In genomic region chr1:15584489-15585363, GRCh38 we compare ENCODE assay signal across 8 cellular contexts.
A peak's percentile ranks its signal among the peaks of the same experiment; 100 is the strongest.
DNase-seq lines count a peak whose midpoint lies in the region; ATAC-seq and TF ChIP-seq lines count a peak whose summit lies in the region.

Gene AGMAT (minus strand): TSS chr1:15585051. CDS start chr1:15584967, 84 bp downstream.

- H3K9ac ChIP-seq in iPS-15b (ENCODE audit: low read depth, low read length): peak within 1 kb of the TSS; percentile 54

- peak; percentile 51 for ATAC-seq in HG02840 (IDR thresholded peaks at IDR 0.05; ENCODE audit: low FRiP score, unreplicated experiment)
- ATAC-seq in SK-N-SH treated with all-trans-retinoic acid at 6 μM for 48 hours: peak; percentile 78

- CTCF ChIA-PET in GM10248 (lab: Yijun Ruan, JAX): interaction anchor here (0.9 to 1.1 kb wide), 3 partner anchors 11 to 19 kb away, joined by 4 read pairs; no protein-coding TSS in a partner anchor

- DNase-seq in GM10248 (ENCODE audit: extremely low spot score) (peak; percentile 83), SKM-1 (lab: John Stamatoyannopoulos, UW; ENCODE audit: unreplicated experiment) (no peak), HAP-1 (ENCODE audit: low spot score in 2 of 2) (no peak)
- peak; percentile 42 for DNase-seq in activated naive CD8-positive, alpha-beta T cell treated with anti-CD3 and anti-CD28 coated beads, Interleukin-2, amount 50 U/mL, for 16 hours (ENCODE audit: low read depth, low spot score)
- DNase-seq in stimulated activated CD4-positive, alpha-beta T cell treated with anti-CD3 and anti-CD28 coated beads, Interleukin-15, amount 100 ng/mL, for 24 hours: peak; percentile 82

- no peaks in the 10 kb centered on the region for H3K9me3 ChIP-seq in iPS-15b (ENCODE audit: control insufficient read depth, insufficient read depth, low read length)
- no peaks in the 10 kb centered on the region for H3K9me3 ChIP-seq in HAP-1

- peak within 1 kb of the TSS; percentile 60 for H3K4me3 ChIP-seq in iPS-15b (ENCODE audit: low read depth, low read length)
- no peak within 1 kb of the TSS for H3K4me3 ChIP-seq in HAP-1

- H3K4me1 ChIP-seq in iPS-15b (ENCODE audit: control insufficient read depth, insufficient read depth, low read length): no peaks in the 10 kb centered on the region
- no peaks in the 10 kb centered on the region for H3K4me1 ChIP-seq in HAP-1

- H3K27me3 ChIP-seq in iPS-15b (ENCODE audit: control insufficient read depth, insufficient read depth, low read length): no peaks in the 10 kb centered on the region
- H3K27me3 ChIP-seq in HAP-1 (ENCODE audit: low read depth): no peaks in the 10 kb centered on the region

- in situ Hi-C loops in HAP-1 (cut with MboI; ENCODE audit: low sequenced_read_pairs): no loop called here

- POLR2A ChIA-PET in GM10248 (lab: Yijun Ruan, JAX): no interaction called here

- TF ChIP-seq CTCF in GM10248 (IDR thresholded peaks at IDR 0.05; ENCODE audit: control extremely low read depth, extremely low read depth, low read depth, missing control alignments): peak; percentile 36

- H3K36me3 ChIP-seq in iPS-15b (ENCODE audit: control insufficient read depth, insufficient read depth, low read length) (no peaks in the 10 kb centered on the region), HAP-1 (replicated peaks) (no peaks in the 10 kb centered on the region)

TF ChIP-seq in SK-N-SH treated with all-trans-retinoic acid at 6 μM for 48 hours, 23 proteins besides CTCF, POLR2A, EP300 and RAD21:
- TF ChIP-seq PATZ1 (CRISPR knock-in tag; IDR thresholded peaks at IDR 0.05; ENCODE audit: borderline replicate concordance) (no peak), OSR1 (CRISPR knock-in tag; IDR thresholded peaks at IDR 0.05) (no peak), ISL1 (CRISPR knock-in tag; IDR thresholded peaks at IDR 0.05) (no peak), TOX (CRISPR knock-in tag; IDR thresholded peaks at IDR 0.05; ENCODE audit: borderline replicate concordance) (no peak), SNAI2 (CRISPR knock-in tag; IDR thresholded peaks at IDR 0.05) (no peak), CREB5 (CRISPR knock-in tag; IDR thresholded peaks at IDR 0.05; ENCODE audit: low read depth) (no peak), ZNF565 (CRISPR knock-in tag; conservative IDR thresholded peaks at IDR 0.05; ENCODE audit: low read depth) (no peak), ZNF8 (CRISPR knock-in tag; IDR thresholded peaks at IDR 0.05) (no peak), CSRNP3 (CRISPR knock-in tag; IDR thresholded peaks at IDR 0.05) (no peak), BACH2 (CRISPR knock-in tag; IDR thresholded peaks at IDR 0.05; ENCODE audit: borderline replicate concordance) (no peak)

Comparison
In these comparisons a context has a peak if more than half of its experiments do, and no peak if none do; other contexts are left out.
1. DNase-seq: peak in GM10248 (single experiment), activated naive CD8-positive, alpha-beta T cell treated with anti-CD3 and anti-CD28 coated beads, Interleukin-2, amount 50 U/mL, for 16 hours (single experiment) and stimulated activated CD4-positive, alpha-beta T cell treated with anti-CD3 and anti-CD28 coated beads, Interleukin-15, amount 100 ng/mL, for 24 hours (single experiment); none in SKM-1 (single experiment) and HAP-1 (0 of 2).